ENCODE assay signal across 30 cellular contexts in the genomic region with DNA sequence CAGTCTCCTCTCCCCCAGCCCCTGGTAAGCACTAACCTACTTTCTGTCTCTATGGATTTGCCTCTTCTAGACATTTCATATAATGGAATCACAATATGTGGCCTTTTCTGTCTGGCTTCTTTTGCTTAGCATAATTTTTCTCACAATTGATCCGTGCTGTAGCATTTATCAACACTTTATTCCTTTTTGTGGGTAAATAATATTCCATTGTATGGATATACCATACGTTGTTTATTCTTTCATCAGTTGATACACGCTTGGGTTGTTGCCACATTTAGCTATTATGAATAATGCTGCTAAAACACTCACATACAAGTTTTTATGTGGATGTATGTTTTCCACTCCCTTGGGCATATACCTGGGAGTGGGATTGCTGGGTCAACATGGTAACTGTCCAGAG. TPM values are rescaled to one million over a fixed set of nuclear protein-coding genes. Genes with fewer than 3 reads are reported as not detected.
"Had no signal": no experiment of that assay in that cellular context is flagged by ENCODE, and none has a peak within 500 bp of the region (broad histone marks: within the 10 kb centered on the region; RNA-seq: fewer than 3 reads in every experiment).

No MANE protein-coding gene starts in this region.

- H3K27ac ChIP-seq: stomach, suprapubic skin, testis, thoracic aorta, thyroid gland, tibial artery, tibial nerve, transverse colon, upper lobe of left lung, upper lobe of right lung, uterus, vagina had no signal

- H3K9me3 ChIP-seq: stomach, suprapubic skin, testis, thoracic aorta, thyroid gland, tibial artery, tibial nerve, transverse colon, upper lobe of left lung, upper lobe of right lung, uterus, vagina had no signal

- H3K36me3 ChIP-seq: stomach, suprapubic skin, thoracic aorta, thyroid gland, tibial artery, tibial nerve, transverse colon, upper lobe of left lung, upper lobe of right lung, uterus, vagina had no signal

- H3K27me3 ChIP-seq: stomach, suprapubic skin, testis, thyroid gland, tibial artery, tibial nerve, transverse colon, upper lobe of left lung, upper lobe of right lung, uterus, vagina had no signal

- H3K4me3 ChIP-seq: stomach, suprapubic skin, testis, thoracic aorta, thyroid gland, tibial artery, tibial nerve, transverse colon, upper lobe of left lung, upper lobe of right lung, uterus, vagina had no signal

- DNase-seq: stimulated activated CD4-positive, alpha-beta T cell treated with anti-CD3 and anti-CD28 coated beads, Interleukin-2, amount 100 ng/mL, for 48 hours; stimulated activated CD4-positive, alpha-beta T cell treated with anti-CD3 and anti-CD28 coated beads, Interleukin-4, amount 100 ng/mL, for 1 hour; stimulated activated CD4-positive, alpha-beta T cell treated with anti-CD3 and anti-CD28 coated beads, Interleukin-4, amount 100 ng/mL, for 24 hours; stimulated activated CD4-positive, alpha-beta T cell treated with anti-CD3 and anti-CD28 coated beads, Interleukin-4, amount 100 ng/mL, for 4 hours; stimulated activated CD8-positive, alpha-beta memory T cell treated with anti-CD3 and anti-CD28 coated beads, Interleukin-4, amount 100 ng/mL, for 48 hours; stimulated activated naive B cell treated with anti-CD40 and anti-IgM and Interleukin-4, amounts not matched to agents 10 μg/mL and 1 μg/mL and 100 μg/mL, for 72 hours; stimulated activated naive CD4-positive, alpha-beta T cell; stimulated activated naive CD4-positive, alpha-beta T cell treated with Interleukin-2 at 50 U/mL for 16 hours; stimulated activated naive CD8-positive, alpha-beta T cell treated with anti-CD3 and anti-CD28 coated beads, Interleukin-15, amount 100 ng/mL, for 72 hours; stimulated activated naive CD8-positive, alpha-beta T cell treated with anti-CD3 and anti-CD28 coated beads, Interleukin-15, Interleukin-2, amounts not matched to agents 100 U/mL and 50 U/mL, for 24 hours; stomach; substantia nigra; testis; thyroid gland; tibial artery; transverse colon; trophoblast cell; upper lobe of left lung; upper lobe of right lung; uterus had no signal

- ATAC-seq: stimulated activated effector memory CD8-positive, alpha-beta T cell treated with anti-CD3 and anti-CD28 coated beads, Interleukin-12 subunit alpha, Interleukin-12 subunit beta, amount 100 ng/mL, for 72 hours; stimulated activated memory B cell treated with anti-CD40 and anti-IgM and Interleukin-4, amounts not matched to agents 10 μg/mL and 1 μg/mL and 100 μg/mL, for 72 hours; stimulated activated naive B cell treated with anti-CD40 and anti-IgM and Interleukin-4, amounts not matched to agents 10 μg/mL and 1 μg/mL and 100 μg/mL, for 72 hours; stimulated activated naive CD8-positive, alpha-beta T cell treated with anti-CD3 and anti-CD28 coated beads, Interleukin-15, amount 100 ng/mL, for 72 hours; stimulated activated naive CD8-positive, alpha-beta T cell treated with anti-CD3 and anti-CD28 coated beads, Interleukin-15, Interleukin-2, amounts not matched to agents 100 U/mL and 50 U/mL, for 24 hours; upper lobe of right lung had no signal

- H3K4me1 ChIP-seq: suprapubic skin, testis, tibial nerve, transverse colon, upper lobe of left lung, upper lobe of right lung, uterus, vagina had no signal

RNA-seq across cellular contexts. Expression of a gene that starts 47.0 kb away (rescaled TPM):
- total RNA-seq: stomach, subcutaneous adipose tissue, suprapubic skin, temporal lobe, thoracic aorta, thyroid gland, tibial nerve, transverse colon, upper lobe of left lung, upper lobe of right lung, ureter, urinary bladder, vagina had no signal
- polyA plus RNA-seq: stomach, urinary bladder had no signal
